24 cellular contexts compared by ENCODE assay signal in genomic region chr20:20148774-20149173, GRCh38.
"Had no signal": no experiment of that assay in that cellular context is flagged by ENCODE, and none has a peak within 500 bp of the region (broad histone marks: within the 10 kb centered on the region; RNA-seq: fewer than 3 reads in every experiment).

No MANE protein-coding gene starts in this region.

- DNase-seq: naive thymus-derived CD4-positive, alpha-beta T cell; natural killer cell; pancreas; right cardiac atrium; right lobe of liver; sigmoid colon; small intestine; stimulated activated CD4-positive, alpha-beta T cell treated with anti-CD3 and anti-CD28 coated beads, Interleukin-15, amount 100 ng/mL, for 24 hours; stimulated activated CD4-positive, alpha-beta T cell treated with anti-CD3 and anti-CD28 coated beads, Interleukin-2, amount 100 ng/mL, for 24 hours; stimulated activated CD4-positive, alpha-beta T cell treated with anti-CD3 and anti-CD28 coated beads, Interleukin-2, amount 100 ng/mL, for 48 hours; stimulated activated CD4-positive, alpha-beta T cell treated with anti-CD3 and anti-CD28 coated beads, Interleukin-4, amount 100 ng/mL, for 24 hours; stimulated activated naive B cell treated with anti-CD40 and anti-IgM and Interleukin-4, amounts not matched to agents 10 μg/mL and 1 μg/mL and 100 μg/mL, for 72 hours; stimulated activated naive CD4-positive, alpha-beta T cell treated with Interleukin-2 at 50 U/mL for 16 hours; stomach; thyroid gland; trophoblast cell; upper lobe of left lung had no signal

- H3K4me3 ChIP-seq: neural progenitor cell, pancreas, prostate gland, right lobe of liver, sigmoid colon, stomach, thoracic aorta, thyroid gland, tibial nerve, upper lobe of left lung, vagina had no signal

- H3K27me3 ChIP-seq: neural progenitor cell, pancreas, right lobe of liver, stomach, thyroid gland, tibial nerve, upper lobe of left lung, vagina had no signal

- H3K4me1 ChIP-seq: pancreas, prostate gland, right lobe of liver, sigmoid colon, stomach, thyroid gland, tibial nerve, upper lobe of left lung, vagina had no signal

- H3K4me2 ChIP-seq: neural progenitor cell had no signal

- H3K27ac ChIP-seq: neural progenitor cell, pancreas, prostate gland, right lobe of liver, sigmoid colon, stomach, thoracic aorta, thyroid gland, tibial nerve, upper lobe of left lung, vagina had no signal

- ATAC-seq: naive thymus-derived CD4-positive, alpha-beta T cell; natural killer cell; pancreas; right cardiac atrium; right lobe of liver; stimulated activated effector memory CD8-positive, alpha-beta T cell treated with anti-CD3 and anti-CD28 coated beads, Interleukin-12 subunit alpha, Interleukin-12 subunit beta, amount 100 ng/mL, for 72 hours; stimulated activated naive B cell treated with anti-CD40 and anti-IgM and Interleukin-4, amounts not matched to agents 10 μg/mL and 1 μg/mL and 100 μg/mL, for 72 hours had no signal

- FAIRE-seq: pancreas, small intestine, urothelium cell line had no signal

- H3K36me3 ChIP-seq: neural progenitor cell, pancreas, prostate gland, right lobe of liver, sigmoid colon, stomach, thoracic aorta, thyroid gland, tibial nerve, upper lobe of left lung, vagina had no signal

- H3K9me3 ChIP-seq: pancreas, prostate gland, right lobe of liver, thyroid gland, vagina had no signal
